ENCODE assay signal across 9 cellular contexts in the genomic region with DNA sequence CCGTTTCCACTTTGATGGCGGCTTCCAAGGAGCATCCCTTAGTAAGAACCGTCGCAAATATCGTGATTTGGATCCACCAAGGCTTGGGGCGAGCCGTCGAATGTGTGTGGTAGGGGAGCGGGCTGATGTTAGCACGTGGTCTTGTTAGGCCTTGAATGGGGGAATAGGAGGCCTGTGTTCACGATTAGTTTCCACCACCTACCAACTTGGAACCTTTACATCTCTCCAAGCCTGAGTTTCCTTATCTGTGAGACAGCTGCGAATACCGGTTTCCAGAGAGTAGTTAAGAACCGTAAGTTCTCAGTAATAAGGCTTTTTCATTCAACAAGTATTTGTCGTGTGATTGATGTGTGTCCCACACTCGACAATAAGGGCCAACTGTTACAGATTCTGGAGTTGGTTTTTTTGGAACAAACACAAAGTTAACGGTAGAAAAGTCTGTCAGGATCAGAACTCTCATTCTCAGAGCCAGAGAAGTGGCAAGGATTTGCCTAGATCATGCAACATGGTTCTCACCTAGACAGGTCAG. TPM values are rescaled to one million over a fixed set of nuclear protein-coding genes. Genes with fewer than 3 reads are reported as not detected.
DNase-seq lines count a peak whose midpoint lies in the region; ATAC-seq, FAIRE-seq and TF ChIP-seq lines count a peak whose summit lies in the region.
"Had no signal": no experiment of that assay in that cellular context is flagged by ENCODE, and none has a peak within 500 bp of the region (broad histone marks: within the 10 kb centered on the region; RNA-seq: fewer than 3 reads in every experiment).

No MANE protein-coding gene starts in this region.

- H3K9me3 Mint-ChIP-seq in activated naive CD8-positive, alpha-beta T cell (ENCODE audit: low read depth) = no peaks in the 10 kb centered on the region

- H3K4me1 Mint-ChIP-seq in activated naive CD8-positive, alpha-beta T cell (ENCODE audit: low read depth) = peaks cover 44% of the 10 kb centered on the region

- no peaks in the 10 kb centered on the region for H3K9me3 ChIP-seq in kidney (ENCODE audit: control insufficient read depth in 1 of 2, low read length in 2 of 2)

- DNase-seq in H7 (no peak), kidney (no peak), substantia nigra (lab: John Stamatoyannopoulos, UW) (no peak), HPDE6-E6E7 (ENCODE audit: extremely low spot score) (no peak), T-helper 9 cell (no peak)

- peak overlapping the region; percentile 93 for H3K4me3 Mint-ChIP-seq in activated naive CD8-positive, alpha-beta T cell

- peaks cover 8% of the 10 kb centered on the region for H3K36me3 Mint-ChIP-seq in activated naive CD8-positive, alpha-beta T cell

- peaks cover 15% of the 10 kb centered on the region for H3K4me1 ChIP-seq in ACC112 (ENCODE audit: control insufficient read depth, insufficient read depth, low read length, unreplicated experiment)
- H3K4me1 ChIP-seq in kidney (ENCODE audit: control insufficient read depth in 1 of 2, insufficient read depth in 1 of 2, low read depth in 1 of 2, low read length in 2 of 2) = peaks cover 9 to 14% of the 10 kb centered on the region in 2 donors

- no peak overlapping the region for H2AFZ ChIP-seq in ACC112 (ENCODE audit: low read length, unreplicated experiment)

- peaks cover 15% of the 10 kb centered on the region for H3K36me3 ChIP-seq in ACC112 (ENCODE audit: insufficient read depth, low read length)
- peaks cover 12% of the 10 kb centered on the region for H3K36me3 ChIP-seq in H7 (replicated peaks; ENCODE audit: control insufficient read depth, insufficient read depth, low read length)
- peaks cover 6 to 9% of the 10 kb centered on the region in 2 donors for H3K36me3 ChIP-seq in kidney (ENCODE audit: control insufficient read depth in 1 of 2, insufficient read depth in 2 of 2, low read length in 2 of 2)

- no peak for ATAC-seq in GM18502 (IDR thresholded peaks at IDR 0.05; ENCODE audit: poor library complexity, unreplicated experiment)

- H3K79me2 ChIP-seq in ACC112 (ENCODE audit: control insufficient read depth, insufficient read depth, low read length, unreplicated experiment) = peaks cover 39% of the 10 kb centered on the region

- H3K27ac Mint-ChIP-seq in activated naive CD8-positive, alpha-beta T cell = peak overlapping the region; percentile 97

- no peaks in the 10 kb centered on the region for H3K27me3 ChIP-seq in ACC112 (ENCODE audit: insufficient read depth, low read length)
- no peaks in the 10 kb centered on the region for H3K27me3 ChIP-seq in H7 (ENCODE audit: control insufficient read depth, insufficient read depth, low read length)

- H3K27me3 Mint-ChIP-seq in activated naive CD8-positive, alpha-beta T cell = no peaks in the 10 kb centered on the region

- intact Hi-C loops in kidney (cut with DNase I) = no loop called here

- peak overlapping the region; percentile 84 for H3K4me3 ChIP-seq in ACC112 (ENCODE audit: low read depth, low read length)
- H3K4me3 ChIP-seq in H7 (ENCODE audit: insufficient read depth, low read depth, low read length) = peak overlapping the region; percentile 100
- peak overlapping the region; percentile 69 to 82 for H3K4me3 ChIP-seq in kidney (ENCODE audit: low read length in 2 of 2)

- no peak for FAIRE-seq in kidney (lab: Jason Lieb, UNC)

- TF ChIP-seq CTCF in kidney (IDR thresholded peaks at IDR 0.05; ENCODE audit: borderline replicate concordance, extremely low read depth, insufficient read depth) = no peak

- peak overlapping the region; percentile 2 to 88 for H3K9ac ChIP-seq in kidney (ENCODE audit: low read length in 2 of 2)

- peak overlapping the region; percentile 69 for H3K27ac ChIP-seq in ACC112 (ENCODE audit: low read depth, low read length)
- H3K27ac ChIP-seq in kidney (ENCODE audit: low read depth in 2 of 2, low read length in 2 of 2) = peak overlapping the region; percentile 97 to 99
- peak overlapping the region; percentile 93 for H3K27ac ChIP-seq in substantia nigra (ENCODE audit: low read depth, low read length, poor library complexity, severe bottlenecking)

RNA-seq across cellular contexts. Expression of a gene that starts 0.7 kb away (rescaled TPM):
- 65.3 and 76.4 TPM in 2 replicates for total RNA-seq in H7 (2014; rRNA removed; shearing (Covaris generic))
- total RNA-seq in kidney = 61.5 TPM
- polyA plus RNA-seq in kidney (ENCODE audit: insufficient read depth, low read depth, low replicate concordance) = 112 TPM

RNA-seq across cellular contexts. Expression of a gene that starts 8.5 kb away (rescaled TPM):
- not detected in 2 replicates for total RNA-seq in H7 (2014; rRNA removed; shearing (Covaris generic))
- 0.79 TPM for total RNA-seq in kidney
- polyA plus RNA-seq in kidney (ENCODE audit: insufficient read depth, low read depth, low replicate concordance) = 16.5 TPM
- total RNA-seq: pulmonary artery endothelial cell had no signal

RNA-seq across cellular contexts. Expression of a gene that starts 22.0 kb away (rescaled TPM):
- total RNA-seq in H7 (2014; rRNA removed; shearing (Covaris generic)) = 16.1 and 23.7 TPM in 2 replicates
- 15.8 TPM for total RNA-seq in kidney
- polyA plus RNA-seq in kidney (ENCODE audit: insufficient read depth, low read depth, low replicate concordance) = 15.8 TPM

RNA-seq across cellular contexts. Expression of a gene that starts 32.2 kb away (rescaled TPM):
- total RNA-seq in H7 (2014; rRNA removed; shearing (Covaris generic)) = 40.3 and 61.9 TPM in 2 replicates
- total RNA-seq in kidney = 28.8 TPM
- 24.6 TPM for polyA plus RNA-seq in kidney (ENCODE audit: insufficient read depth, low read depth, low replicate concordance)

RNA-seq across cellular contexts. Expression of a gene that starts 38.0 kb away (rescaled TPM):
- 14.4 and 14.6 TPM in 2 replicates for total RNA-seq in H7 (2014; rRNA removed; shearing (Covaris generic))
- 14.1 TPM for total RNA-seq in kidney
- 19.3 TPM for polyA plus RNA-seq in kidney (ENCODE audit: insufficient read depth, low read depth, low replicate concordance)
- total RNA-seq: pulmonary artery endothelial cell had no signal
